ENCODE assay signal across 1 cellular context in genomic region chr15:89836255-89837133, GRCh38.
TF ChIP-seq lines count a peak whose summit lies in the region.

No MANE protein-coding gene starts in this region.

TF ChIP-seq in IMR-90, 13 proteins besides CTCF, POLR2A, EP300 and RAD21 (continued from another document):
- no peak; the same call in 1 of the 2 replicates for TF ChIP-seq USF2 (IDR thresholded peaks at IDR 0.05; ENCODE audit: low read depth, low read length)
- TF ChIP-seq SMC3 (IDR thresholded peaks at IDR 0.05; ENCODE audit: low read depth, low read length) = peak; percentile 22; the same call in 1 of the 2 replicates
- TF ChIP-seq FOS (IDR thresholded peaks at IDR 0.05; ENCODE audit: low read depth, low read length) = peak; percentile 57
- TF ChIP-seq RCOR1 (IDR thresholded peaks at IDR 0.05; ENCODE audit: insufficient replicate concordance, low read length) = no peak
- peak; percentile 97 for TF ChIP-seq CEBPB (IDR thresholded peaks at IDR 0.05; ENCODE audit: low read depth, low read length)
